In genomic region chr7:92006046-92006445, GRCh38 we compare ENCODE assay signal across 31 cellular contexts.
DNase-seq lines count a peak whose midpoint lies in the region; ATAC-seq, FAIRE-seq and TF ChIP-seq lines count a peak whose summit lies in the region.
"Had no signal": no experiment of that assay in that cellular context is flagged by ENCODE, and none has a peak within 500 bp of the region (broad histone marks: within the 10 kb centered on the region; RNA-seq: fewer than 3 reads in every experiment).

No MANE protein-coding gene starts in this region.

- H3K27me3 ChIP-seq in HepG2 (ENCODE audit: control insufficient read depth in 1 of 2, insufficient read depth in 2 of 2, low read length in 2 of 2), result no peaks in the 10 kb centered on the region
- H3K27me3 ChIP-seq in right lobe of liver, result no peaks in the 10 kb centered on the region
- H3K27me3 ChIP-seq: BE2C; BLaER1; BLaER1 treated with 17β-estradiol and CSF1 and Interleukin-3, amounts not matched to agents 10 nM and 100 nM had no signal

- BruUV-seq in HepG2 (replicated peaks; lab: Mats Ljungman, UMichigan), result no TSS peak

- H2AFZ ChIP-seq in HepG2 (ENCODE audit: low read length), result no peak overlapping the region

- no peaks in the 10 kb centered on the region for H4K20me1 ChIP-seq in HepG2 (ENCODE audit: insufficient read depth, low read length)
- H4K20me1 ChIP-seq: BLaER1; BLaER1 treated with 17β-estradiol and CSF1 and Interleukin-3, amounts not matched to agents 10 nM and 100 nM had no signal

- H3K9ac ChIP-seq in HepG2 (ENCODE audit: insufficient read depth, low read depth, low read length), result no peak overlapping the region
- H3K9ac ChIP-seq: BLaER1; BLaER1 treated with 17β-estradiol and CSF1 and Interleukin-3, amounts not matched to agents 10 nM and 100 nM had no signal

- POLR2A ChIA-PET in HepG2 (lab: Yijun Ruan, JAX), result no interaction called here

- 68% methylated on average over 2 of the region's 2 CpGs for WGBS in HepG2 (ENCODE audit: low lambda C conversion rate)
- 73% methylated on average over 2 of the region's 2 CpGs for WGBS in right lobe of liver (ENCODE audit: insufficient coverage, low coverage, low lambda C conversion rate, missing lambda C conversion rate)

- in situ Hi-C loops in HepG2 (cut with HindIII; ENCODE audit: extremely low pct_ligation_motif_present, low pct_unique_long_range_greater_than_20kb), result no loop called here

- no peaks in the 10 kb centered on the region for H3K79me2 ChIP-seq in HepG2 (ENCODE audit: insufficient read depth, low read length)

- H3K4me2 ChIP-seq in HepG2 (ENCODE audit: low read depth, low read length), result no peak overlapping the region
- H3K4me2 ChIP-seq: A549; BLaER1; BLaER1 treated with 17β-estradiol and CSF1 and Interleukin-3, amounts not matched to agents 10 nM and 100 nM had no signal

- peak; percentile 2 for DNase-seq in HepG2 (ENCODE audit: low spot score)
- DNase-seq in right lobe of liver, result no peak
- DNase-seq in GM19239 (ENCODE audit: insufficient read length, low spot score), result no peak
- no peak for DNase-seq in ureter (ENCODE audit: low spot score)
- DNase-seq: 8988T; ACHN; AML-193; BE2C; C1 segment of cervical spinal cord; Caco-2; Calu3; CD4-positive, alpha-beta memory T cell; CD4-positive, alpha-beta T cell; CD4-positive, CD25-positive, alpha-beta regulatory T cell; CD8-positive, alpha-beta memory T cell; CD8-positive, alpha-beta T cell; COR-L47; DMS 273 treated with DMSO at 0.1 percent for 48 hours; DMS153; DMS53; DMS79; DMS79 treated with DMSO at 0.1 percent for 48 hours; DND-41; EL had no signal

- H3K4me3 ChIP-seq in HepG2 (replicated peaks in 1 of 3; ENCODE audit: insufficient read depth in 1 of 3, low read depth in 2 of 3, low read length in 3 of 3) (no peak overlapping the region), right lobe of liver (no peak overlapping the region)
- H3K4me3 ChIP-seq: A549; BLaER1; BLaER1 treated with 17β-estradiol and CSF1 and Interleukin-3, amounts not matched to agents 10 nM and 100 nM had no signal

- H3K36me3 ChIP-seq in HepG2 (replicated peaks in 1 of 2; ENCODE audit: control insufficient read depth in 1 of 2, insufficient read depth in 2 of 2, low read length in 2 of 2) (peaks cover 0 to 7% of the 10 kb centered on the region in 2 experiments; a peak in 2 of 5 replicates), right lobe of liver (peaks cover 0 to 10% (median 4%) of the 10 kb centered on the region in 4 donors)
- H3K36me3 ChIP-seq: BE2C had no signal

- CTCF ChIA-PET in HepG2 (lab: Yijun Ruan, JAX; ENCODE audit: low intra/inter-chr PET ratio, low total read pairs), result no interaction called here

- H3K9me3 ChIP-seq in HepG2 (ENCODE audit: low read length), result peaks cover 14% of the 10 kb centered on the region
- H3K9me3 ChIP-seq in right lobe of liver, result no peaks in the 10 kb centered on the region
- H3K9me3 ChIP-seq: A549, BE2C had no signal

- FAIRE-seq in HepG2 (lab: Jason Lieb, UNC), result no peak
- peak; percentile 35 for FAIRE-seq in GM19239 (lab: Jason Lieb, UNC)
- FAIRE-seq: A204.1, A549, D721Med had no signal

- no peak for TF ChIP-seq EP300 in HepG2 (IDR thresholded peaks at IDR 0.05; ENCODE audit: low read depth in 2 of 2, low read length in 2 of 2)
- no peak for TF ChIP-seq EP300 in HepG2 (CRISPR knock-in tag; IDR thresholded peaks at IDR 0.05; ENCODE audit: borderline replicate concordance)

- H3K27ac ChIP-seq in HepG2 (ENCODE audit: extremely low read length, insufficient read depth, low read length), result no peak overlapping the region
- no peak overlapping the region for H3K27ac ChIP-seq in right lobe of liver
- H3K27ac ChIP-seq: 22Rv1; A549; BLaER1; BLaER1 treated with 17β-estradiol and CSF1 and Interleukin-3, amounts not matched to agents 10 nM and 100 nM; C4-2B had no signal

- TF ChIP-seq POLR2A in HepG2 (IDR thresholded peaks at IDR 0.05; ENCODE audit: insufficient read depth in 1 of 2, low read depth in 2 of 2, low read length in 2 of 2), result no peak
- no peak for TF ChIP-seq POLR2A in right lobe of liver (IDR thresholded peaks at IDR 0.05)

- ATAC-seq in HepG2 (peak; percentile 44; the same call in 1 of the 3 replicates), right lobe of liver (no peak)
- ATAC-seq: A549; CD8-positive, alpha-beta T cell had no signal

- TF ChIP-seq RAD21 in HepG2 (CRISPR knock-in tag; IDR thresholded peaks at IDR 0.05), result no peak

- intact Hi-C loops in HepG2 (cut with micrococcal nuclease; ENCODE audit: unreplicated experiment), result no loop called here
- intact Hi-C loops in right lobe of liver (cut with DNase I), result no loop called here

- no peak for TF ChIP-seq CTCF in HepG2 (CRISPR knock-in tag; IDR thresholded peaks at IDR 0.05)
- TF ChIP-seq CTCF in right lobe of liver (IDR thresholded peaks at IDR 0.05), result no peak

- H3K4me1 ChIP-seq in HepG2 (ENCODE audit: insufficient read depth, low read length) (no peaks in the 10 kb centered on the region), right lobe of liver (no peaks in the 10 kb centered on the region)
- H3K4me1 ChIP-seq: A549; BE2C; BLaER1; BLaER1 treated with 17β-estradiol and CSF1 and Interleukin-3, amounts not matched to agents 10 nM and 100 nM had no signal

TF ChIP-seq in HepG2, 621 proteins besides CTCF, POLR2A, EP300 and RAD21 (continues in another document):
- TF ChIP-seq SALL1 (CRISPR knock-in tag; IDR thresholded peaks at IDR 0.05) (no peak), ZNF362 (CRISPR knock-in tag; IDR thresholded peaks at IDR 0.05; ENCODE audit: borderline replicate concordance) (no peak), THRA (CRISPR knock-in tag; IDR thresholded peaks at IDR 0.05; ENCODE audit: borderline replicate concordance) (peak; percentile 24; the same call in 1 of the 2 replicates), ZBTB10 (CRISPR knock-in tag; IDR thresholded peaks at IDR 0.05; ENCODE audit: borderline replicate concordance) (no peak), CEBPB (IDR thresholded peaks at IDR 0.05; ENCODE audit: borderline replicate concordance, low read depth, low read length) (peak; percentile 56), ATF3 (CRISPR knock-in tag; IDR thresholded peaks at IDR 0.05) (no peak), KLF15 (CRISPR knock-in tag; IDR thresholded peaks at IDR 0.05; ENCODE audit: borderline replicate concordance) (no peak), HNRNPUL1 (IDR thresholded peaks at IDR 0.05; ENCODE audit: low read depth, low read length) (no peak), NR2C2 (CRISPR knock-in tag; IDR thresholded peaks at IDR 0.05; ENCODE audit: borderline replicate concordance) (no peak), ZNF770 (CRISPR knock-in tag; IDR thresholded peaks at IDR 0.05) (peak; percentile 92)
